In the genomic region with DNA sequence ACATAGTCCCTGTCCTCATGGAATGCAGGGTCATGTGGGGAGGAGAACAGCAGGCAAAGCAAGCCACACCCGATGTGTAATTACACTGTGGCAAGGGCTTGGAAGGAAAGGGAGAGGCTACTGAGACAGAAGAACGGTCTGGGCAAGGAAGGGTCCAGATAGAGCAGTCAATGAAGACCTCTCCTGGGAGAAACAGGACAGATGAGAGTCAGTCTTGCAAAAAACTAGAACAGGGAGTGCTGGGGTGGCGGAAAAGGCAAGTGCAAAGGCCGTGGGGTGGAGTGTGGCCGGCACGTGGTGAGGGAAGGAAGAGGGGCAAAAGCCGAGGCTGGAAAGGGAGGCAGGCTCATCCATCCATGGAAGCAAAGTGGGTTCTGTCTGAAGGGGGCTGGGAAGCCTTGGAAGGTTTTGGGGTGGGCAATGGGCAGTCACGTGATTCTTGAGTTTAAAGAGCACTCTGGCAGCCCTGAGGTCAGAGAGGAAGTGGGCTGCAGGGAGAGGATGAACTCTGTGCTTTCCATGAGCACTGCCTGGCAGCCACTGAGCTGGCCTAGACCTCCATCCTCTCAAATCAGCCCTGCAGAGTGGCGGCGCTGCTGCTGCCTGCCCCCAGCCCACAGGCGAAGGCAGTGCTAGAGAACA, we compare ENCODE assay signal across 1 cellular context.
TF ChIP-seq lines count a peak whose summit lies in the region.

No MANE protein-coding gene starts in this region.

TF ChIP-seq in HepG2, 621 proteins besides CTCF, POLR2A, EP300 and RAD21 (continued from another document and continues in another):
- no peak for TF ChIP-seq ZZZ3 (CRISPR knock-in tag; IDR thresholded peaks at IDR 0.05; ENCODE audit: borderline replicate concordance)
- TF ChIP-seq HOXA7 (CRISPR knock-in tag; IDR thresholded peaks at IDR 0.05), result peak; percentile 89; the same call in 1 of the 2 replicates
- no peak for TF ChIP-seq ZUFSP (CRISPR knock-in tag; IDR thresholded peaks at IDR 0.05; ENCODE audit: borderline replicate concordance)
- no peak; the same call in 1 of the 2 replicates for TF ChIP-seq SP140L (CRISPR knock-in tag; IDR thresholded peaks at IDR 0.05; ENCODE audit: borderline replicate concordance)
- no peak for TF ChIP-seq E2F1 (CRISPR knock-in tag; IDR thresholded peaks at IDR 0.05)
- no peak for TF ChIP-seq ZNF235 (CRISPR knock-in tag; IDR thresholded peaks at IDR 0.05; ENCODE audit: borderline replicate concordance)
- no peak for TF ChIP-seq ZNF570 (CRISPR knock-in tag; IDR thresholded peaks at IDR 0.05; ENCODE audit: borderline replicate concordance)
- TF ChIP-seq BORCS8-MEF2B (CRISPR knock-in tag; IDR thresholded peaks at IDR 0.05), result peak; percentile 85
- peak; percentile 69; the same call in 1 of the 2 replicates for TF ChIP-seq ZNF788 (CRISPR knock-in tag; IDR thresholded peaks at IDR 0.05; ENCODE audit: borderline replicate concordance)
- peak; percentile 59; the same call in 1 of the 2 replicates for TF ChIP-seq ZBED4 (CRISPR knock-in tag; IDR thresholded peaks at IDR 0.05; ENCODE audit: borderline replicate concordance)
- no peak for TF ChIP-seq AGO1 (IDR thresholded peaks at IDR 0.05; ENCODE audit: low read depth, low read length, poor library complexity, severe bottlenecking)
- no peak; the same call in 1 of the 2 replicates for TF ChIP-seq ZNF768 (CRISPR knock-in tag; IDR thresholded peaks at IDR 0.05)
- TF ChIP-seq ERF (CRISPR knock-in tag; IDR thresholded peaks at IDR 0.05), result peak; percentile 96
- TF ChIP-seq ZNF781 (CRISPR knock-in tag; IDR thresholded peaks at IDR 0.05; ENCODE audit: borderline replicate concordance, not compliant biosample characterization), result peak; percentile 64
- no peak for TF ChIP-seq THAP8 (CRISPR knock-in tag; IDR thresholded peaks at IDR 0.05; ENCODE audit: borderline replicate concordance)
- TF ChIP-seq ZNF772 (CRISPR knock-in tag; IDR thresholded peaks at IDR 0.05), result peak; percentile 85
- TF ChIP-seq MAFK (conservative IDR thresholded peaks at IDR 0.05 in 1 of 2, IDR thresholded peaks at IDR 0.05 in 1 of 2; ENCODE audit: low read length in 2 of 2), result no peak
- no peak for TF ChIP-seq FOXJ3 (CRISPR knock-in tag; IDR thresholded peaks at IDR 0.05; ENCODE audit: borderline replicate concordance)
- no peak for TF ChIP-seq PHB2 (IDR thresholded peaks at IDR 0.05; ENCODE audit: partially characterized antibody)
- TF ChIP-seq GLI4 (CRISPR knock-in tag; IDR thresholded peaks at IDR 0.05; ENCODE audit: borderline replicate concordance), result peak; percentile 91; the same call in 1 of the 2 replicates
- no peak for TF ChIP-seq RFX1 (IDR thresholded peaks at IDR 0.05)
- TF ChIP-seq ZNF605 (CRISPR knock-in tag; IDR thresholded peaks at IDR 0.05), result peak; percentile 97
- TF ChIP-seq ZSCAN5A (CRISPR knock-in tag; IDR thresholded peaks at IDR 0.05; ENCODE audit: borderline replicate concordance), result no peak
- no peak for TF ChIP-seq SIN3A (IDR thresholded peaks at IDR 0.05; ENCODE audit: borderline replicate concordance, low read depth, low read length)
- no peak for TF ChIP-seq HMGXB3 (CRISPR knock-in tag; IDR thresholded peaks at IDR 0.05; ENCODE audit: borderline replicate concordance)
- TF ChIP-seq CBFB (CRISPR knock-in tag; IDR thresholded peaks at IDR 0.05), result peak; percentile 61; the same call in 1 of the 2 replicates
- no peak for TF ChIP-seq REST (IDR thresholded peaks at IDR 0.05; ENCODE audit: borderline replicate concordance in 1 of 2, low read depth in 1 of 2, low read length in 2 of 2)
- peak; percentile 50; the same call in 1 of the 2 replicates for TF ChIP-seq SNAPC4 (CRISPR knock-in tag; IDR thresholded peaks at IDR 0.05)
- TF ChIP-seq MED13 (CRISPR knock-in tag; IDR thresholded peaks at IDR 0.05), result no peak
